In the genomic region with DNA sequence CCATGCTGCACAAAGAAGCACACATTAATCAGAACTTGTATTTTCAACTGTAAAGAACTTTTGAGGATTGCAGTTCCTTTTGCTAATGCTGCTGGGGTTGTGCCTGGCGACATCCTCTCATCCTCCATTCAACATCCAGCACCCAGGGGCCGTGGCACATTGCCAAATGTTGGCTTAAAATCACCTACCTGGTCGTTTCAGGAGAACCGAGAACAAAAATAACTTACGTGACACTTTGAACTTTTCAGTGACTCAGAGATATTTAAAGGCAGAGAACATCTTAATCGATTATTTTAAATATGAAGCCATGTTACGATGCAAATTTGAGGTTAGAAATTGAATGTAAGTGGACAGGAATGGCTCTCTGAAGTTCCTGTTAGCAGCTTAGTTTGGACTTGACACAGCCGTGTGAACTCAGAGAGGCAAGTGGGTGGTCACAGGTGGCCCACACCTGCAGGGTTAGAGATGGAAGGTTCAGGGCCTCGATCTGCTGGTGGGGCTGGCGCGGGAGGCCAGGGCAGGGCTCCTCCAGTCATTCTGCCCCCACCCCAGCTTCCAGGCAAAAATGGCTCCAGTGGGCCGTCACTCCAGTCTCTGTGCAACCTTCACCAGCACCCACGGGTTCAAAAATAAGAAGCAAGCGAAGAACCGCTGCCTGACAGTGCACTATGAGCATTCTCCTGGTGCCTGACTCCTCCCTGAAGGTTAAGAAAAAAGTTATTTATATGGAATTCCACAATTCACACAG, we compare ENCODE assay signal across 15 cellular contexts. TPM values are rescaled to one million over a fixed set of nuclear protein-coding genes. Genes with fewer than 3 reads are reported as not detected.
DNase-seq lines count a peak whose midpoint lies in the region; ATAC-seq and TF ChIP-seq lines count a peak whose summit lies in the region.
"Had no signal": no experiment of that assay in that cellular context is flagged by ENCODE, and none has a peak within 500 bp of the region (broad histone marks: within the 10 kb centered on the region; RNA-seq: fewer than 3 reads in every experiment).

No MANE protein-coding gene starts in this region.

- DNase-seq in GM13977 (ENCODE audit: low spot score) (peak; percentile 62), RPMI8226 (peak; percentile 98), esophagus squamous epithelium (lab: John Stamatoyannopoulos, UW) (no peak), islet precursor cell (no peak), Peyer's patch (no peak)
- DNase-seq: activated CD4-positive, alpha-beta T cell treated with anti-CD3 and anti-CD28 coated beads, Interleukin-2, amount 50 U/mL, for 4 hours; activated naive CD4-positive, alpha-beta T cell; AML-193; NCI-H1105; NCI-H82; right cardiac atrium had no signal

- peak; percentile 35 for ATAC-seq in GM19452 (IDR thresholded peaks at IDR 0.05; ENCODE audit: unreplicated experiment)
- peak; percentile 36 for ATAC-seq in HG03039 (IDR thresholded peaks at IDR 0.05; ENCODE audit: unreplicated experiment)
- no peak for ATAC-seq in SK-N-SH treated with all-trans-retinoic acid at 6 μM for 48 hours
- ATAC-seq: right cardiac atrium had no signal

- in situ Hi-C loops in GM13977 (cut with MboI; ENCODE audit: low pct_unique_long_range_greater_than_20kb, low sequenced_read_pairs, unreplicated experiment), result no loop called here

- TF ChIP-seq CTCF in GM13977 (IDR thresholded peaks at IDR 0.05; ENCODE audit: extremely low read depth, insufficient read depth, missing control alignments) (no peak), esophagus squamous epithelium (IDR thresholded peaks at IDR 0.05) (no peak), Peyer's patch (IDR thresholded peaks at IDR 0.05) (no peak)

- intact Hi-C loops in esophagus squamous epithelium (cut with DNase I), result no loop called here

- TF ChIP-seq POLR2A in esophagus squamous epithelium (IDR thresholded peaks at IDR 0.05) (peak in 1 of 4 donors; percentile 11), Peyer's patch (IDR thresholded peaks at IDR 0.05) (no peak)

- H3K4me1 ChIP-seq in esophagus squamous epithelium (peaks cover 3 to 22% (median 16%) of the 10 kb centered on the region in 3 donors), Peyer's patch (peaks cover 0 to 3% (median under 1%) of the 10 kb centered on the region in 4 donors)

- H3K36me3 ChIP-seq in esophagus squamous epithelium (peaks cover 0 to 30% (median 0%) of the 10 kb centered on the region in 3 donors), Peyer's patch (peaks cover 0 to 13% (median 0%) of the 10 kb centered on the region in 3 donors)
- H3K36me3 ChIP-seq: cardiac muscle cell had no signal

- H3K27ac ChIP-seq in esophagus squamous epithelium (no peak overlapping the region), Peyer's patch (no peak overlapping the region)
- H3K27ac ChIP-seq: cardiac muscle cell had no signal

- H3K4me3 ChIP-seq in esophagus squamous epithelium, result no peak overlapping the region
- H3K4me3 ChIP-seq in Peyer's patch, result no peak overlapping the region
- H3K4me3 ChIP-seq: cardiac muscle cell had no signal

- H3K9me3 ChIP-seq in esophagus squamous epithelium (no peaks in the 10 kb centered on the region), Peyer's patch (no peaks in the 10 kb centered on the region)

- WGBS in esophagus squamous epithelium, 2 donors, result 72 to 78% methylated on average over 13 to 15 of the region's 15 CpGs

- H3K27me3 ChIP-seq in esophagus squamous epithelium (no peaks in the 10 kb centered on the region), Peyer's patch (no peaks in the 10 kb centered on the region)
- H3K27me3 ChIP-seq: cardiac muscle cell had no signal

TF ChIP-seq in SK-N-SH treated with all-trans-retinoic acid at 6 μM for 48 hours, 23 proteins besides CTCF, POLR2A, EP300 and RAD21:
- TF ChIP-seq, protein P1, sequence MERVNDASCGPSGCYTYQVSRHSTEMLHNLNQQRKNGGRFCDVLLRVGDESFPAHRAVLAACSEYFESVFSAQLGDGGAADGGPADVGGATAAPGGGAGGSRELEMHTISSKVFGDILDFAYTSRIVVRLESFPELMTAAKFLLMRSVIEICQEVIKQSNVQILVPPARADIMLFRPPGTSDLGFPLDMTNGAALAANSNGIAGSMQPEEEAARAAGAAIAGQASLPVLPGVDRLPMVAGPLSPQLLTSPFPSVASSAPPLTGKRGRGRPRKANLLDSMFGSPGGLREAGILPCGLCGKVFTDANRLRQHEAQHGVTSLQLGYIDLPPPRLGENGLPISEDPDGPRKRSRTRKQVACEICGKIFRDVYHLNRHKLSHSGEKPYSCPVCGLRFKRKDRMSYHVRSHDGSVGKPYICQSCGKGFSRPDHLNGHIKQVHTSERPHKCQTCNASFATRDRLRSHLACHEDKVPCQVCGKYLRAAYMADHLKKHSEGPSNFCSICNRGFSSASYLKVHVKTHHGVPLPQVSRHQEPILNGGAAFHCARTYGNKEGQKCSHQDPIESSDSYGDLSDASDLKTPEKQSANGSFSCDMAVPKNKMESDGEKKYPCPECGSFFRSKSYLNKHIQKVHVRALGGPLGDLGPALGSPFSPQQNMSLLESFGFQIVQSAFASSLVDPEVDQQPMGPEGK (CRISPR knock-in tag; IDR thresholded peaks at IDR 0.05; ENCODE audit: borderline replicate concordance), result no peak
- TF ChIP-seq SNAI2 (CRISPR knock-in tag; IDR thresholded peaks at IDR 0.05) (no peak), ZNF70 (CRISPR knock-in tag; IDR thresholded peaks at IDR 0.05) (no peak), TOX (CRISPR knock-in tag; IDR thresholded peaks at IDR 0.05; ENCODE audit: borderline replicate concordance) (no peak), ESRRG (CRISPR knock-in tag; IDR thresholded peaks at IDR 0.05) (no peak), TCF4 (CRISPR knock-in tag; IDR thresholded peaks at IDR 0.05; ENCODE audit: borderline replicate concordance) (no peak)
- TF ChIP-seq, protein P2, sequence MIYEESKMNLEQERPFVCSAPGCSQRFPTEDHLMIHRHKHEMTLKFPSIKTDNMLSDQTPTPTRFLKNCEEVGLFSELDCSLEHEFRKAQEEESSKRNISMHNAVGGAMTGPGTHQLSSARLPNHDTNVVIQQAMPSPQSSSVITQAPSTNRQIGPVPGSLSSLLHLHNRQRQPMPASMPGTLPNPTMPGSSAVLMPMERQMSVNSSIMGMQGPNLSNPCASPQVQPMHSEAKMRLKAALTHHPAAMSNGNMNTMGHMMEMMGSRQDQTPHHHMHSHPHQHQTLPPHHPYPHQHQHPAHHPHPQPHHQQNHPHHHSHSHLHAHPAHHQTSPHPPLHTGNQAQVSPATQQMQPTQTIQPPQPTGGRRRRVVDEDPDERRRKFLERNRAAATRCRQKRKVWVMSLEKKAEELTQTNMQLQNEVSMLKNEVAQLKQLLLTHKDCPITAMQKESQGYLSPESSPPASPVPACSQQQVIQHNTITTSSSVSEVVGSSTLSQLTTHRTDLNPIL (CRISPR knock-in tag; IDR thresholded peaks at IDR 0.05; ENCODE audit: low read depth), result no peak

RNA-seq across cellular contexts. Expression of a gene that starts 12.2 kb away (rescaled TPM):
- total RNA-seq in esophagus squamous epithelium (10 to 100 TPM in 2 of 4 donors, 1 to 10 TPM in 2; 5.7 to 12.0 (median 10.0) TPM), Peyer's patch (10 to 100 TPM; 49.2 to 66.0 (median 55.5) TPM)

RNA-seq across cellular contexts. Expression of a gene that starts 51.7 kb away (rescaled TPM):
- total RNA-seq in esophagus squamous epithelium (10 to 100 TPM; 31.9 to 63.0 (median 38.1) TPM), Peyer's patch (10 to 100 TPM in 3 of 4 donors, 1 to 10 TPM in 1; 8.5 to 99.9 (median 18.4) TPM)
- total RNA-seq: cardiac muscle cell had no signal

Comparison
In these comparisons a context has a peak if more than half of its experiments do, and no peak if none do; other contexts are left out.
1. DNase-seq: peak in GM13977 (single experiment) and RPMI8226 (single experiment); none in esophagus squamous epithelium (single experiment), islet precursor cell (single experiment) and Peyer's patch (0 of 3).